1 cellular context compared by ENCODE assay signal in genomic region chr2:98608118-98608961, GRCh38.
TF ChIP-seq lines count a peak whose summit lies in the region.

Gene COA5 (minus strand): TSS chr2:98608512. CDS start chr2:98608405, 107 bp downstream.
A gene with protein sequence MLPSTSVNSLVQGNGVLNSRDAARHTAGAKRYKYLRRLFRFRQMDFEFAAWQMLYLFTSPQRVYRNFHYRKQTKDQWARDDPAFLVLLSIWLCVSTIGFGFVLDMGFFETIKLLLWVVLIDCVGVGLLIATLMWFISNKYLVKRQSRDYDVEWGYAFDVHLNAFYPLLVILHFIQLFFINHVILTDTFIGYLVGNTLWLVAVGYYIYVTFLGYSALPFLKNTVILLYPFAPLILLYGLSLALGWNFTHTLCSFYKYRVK (plus strand): TSS chr2:98608589. CDS start chr2:98609760, 1,171 bp downstream.

TF ChIP-seq in HepG2, 621 proteins besides CTCF, POLR2A, EP300 and RAD21 (continued from another document and continues in another):
- TF ChIP-seq, protein P1, sequence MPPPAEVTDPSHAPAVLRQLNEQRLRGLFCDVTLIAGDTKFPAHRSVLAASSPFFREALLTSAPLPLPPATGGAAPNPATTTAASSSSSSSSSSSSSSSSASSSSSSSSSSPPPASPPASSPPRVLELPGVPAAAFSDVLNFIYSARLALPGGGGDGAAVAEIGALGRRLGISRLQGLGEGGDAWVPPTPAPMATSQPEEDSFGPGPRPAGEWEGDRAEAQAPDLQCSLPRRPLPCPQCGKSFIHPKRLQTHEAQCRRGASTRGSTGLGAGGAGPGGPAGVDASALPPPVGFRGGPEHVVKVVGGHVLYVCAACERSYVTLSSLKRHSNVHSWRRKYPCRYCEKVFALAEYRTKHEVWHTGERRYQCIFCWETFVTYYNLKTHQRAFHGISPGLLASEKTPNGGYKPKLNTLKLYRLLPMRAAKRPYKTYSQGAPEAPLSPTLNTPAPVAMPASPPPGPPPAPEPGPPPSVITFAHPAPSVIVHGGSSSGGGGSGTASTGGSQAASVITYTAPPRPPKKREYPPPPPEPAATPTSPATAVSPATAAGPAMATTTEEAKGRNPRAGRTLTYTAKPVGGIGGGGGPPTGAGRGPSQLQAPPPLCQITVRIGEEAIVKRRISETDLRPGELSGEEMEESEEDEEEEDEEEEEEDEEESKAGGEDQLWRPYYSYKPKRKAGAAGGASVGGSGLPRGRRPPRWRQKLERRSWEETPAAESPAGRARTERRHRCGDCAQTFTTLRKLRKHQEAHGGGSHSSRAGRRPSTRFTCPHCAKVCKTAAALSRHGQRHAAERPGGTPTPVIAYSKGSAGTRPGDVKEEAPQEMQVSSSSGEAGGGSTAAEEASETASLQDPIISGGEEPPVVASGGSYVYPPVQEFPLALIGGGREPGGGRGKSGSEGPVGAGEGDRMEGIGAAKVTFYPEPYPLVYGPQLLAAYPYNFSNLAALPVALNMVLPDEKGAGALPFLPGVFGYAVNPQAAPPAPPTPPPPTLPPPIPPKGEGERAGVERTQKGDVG (CRISPR knock-in tag; IDR thresholded peaks at IDR 0.05; ENCODE audit: borderline replicate concordance), result peak; percentile 75
- 0 out of 2 replicates have a peak, but pooled peaks have one; percentile 20 for TF ChIP-seq FOXM1 (CRISPR knock-in tag; IDR thresholded peaks at IDR 0.05)
- TF ChIP-seq, protein P2, sequence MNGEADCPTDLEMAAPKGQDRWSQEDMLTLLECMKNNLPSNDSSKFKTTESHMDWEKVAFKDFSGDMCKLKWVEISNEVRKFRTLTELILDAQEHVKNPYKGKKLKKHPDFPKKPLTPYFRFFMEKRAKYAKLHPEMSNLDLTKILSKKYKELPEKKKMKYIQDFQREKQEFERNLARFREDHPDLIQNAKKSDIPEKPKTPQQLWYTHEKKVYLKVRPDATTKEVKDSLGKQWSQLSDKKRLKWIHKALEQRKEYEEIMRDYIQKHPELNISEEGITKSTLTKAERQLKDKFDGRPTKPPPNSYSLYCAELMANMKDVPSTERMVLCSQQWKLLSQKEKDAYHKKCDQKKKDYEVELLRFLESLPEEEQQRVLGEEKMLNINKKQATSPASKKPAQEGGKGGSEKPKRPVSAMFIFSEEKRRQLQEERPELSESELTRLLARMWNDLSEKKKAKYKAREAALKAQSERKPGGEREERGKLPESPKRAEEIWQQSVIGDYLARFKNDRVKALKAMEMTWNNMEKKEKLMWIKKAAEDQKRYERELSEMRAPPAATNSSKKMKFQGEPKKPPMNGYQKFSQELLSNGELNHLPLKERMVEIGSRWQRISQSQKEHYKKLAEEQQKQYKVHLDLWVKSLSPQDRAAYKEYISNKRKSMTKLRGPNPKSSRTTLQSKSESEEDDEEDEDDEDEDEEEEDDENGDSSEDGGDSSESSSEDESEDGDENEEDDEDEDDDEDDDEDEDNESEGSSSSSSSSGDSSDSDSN (CRISPR knock-in tag; IDR thresholded peaks at IDR 0.05), result peak; percentile 99
- TF ChIP-seq, protein P3, sequence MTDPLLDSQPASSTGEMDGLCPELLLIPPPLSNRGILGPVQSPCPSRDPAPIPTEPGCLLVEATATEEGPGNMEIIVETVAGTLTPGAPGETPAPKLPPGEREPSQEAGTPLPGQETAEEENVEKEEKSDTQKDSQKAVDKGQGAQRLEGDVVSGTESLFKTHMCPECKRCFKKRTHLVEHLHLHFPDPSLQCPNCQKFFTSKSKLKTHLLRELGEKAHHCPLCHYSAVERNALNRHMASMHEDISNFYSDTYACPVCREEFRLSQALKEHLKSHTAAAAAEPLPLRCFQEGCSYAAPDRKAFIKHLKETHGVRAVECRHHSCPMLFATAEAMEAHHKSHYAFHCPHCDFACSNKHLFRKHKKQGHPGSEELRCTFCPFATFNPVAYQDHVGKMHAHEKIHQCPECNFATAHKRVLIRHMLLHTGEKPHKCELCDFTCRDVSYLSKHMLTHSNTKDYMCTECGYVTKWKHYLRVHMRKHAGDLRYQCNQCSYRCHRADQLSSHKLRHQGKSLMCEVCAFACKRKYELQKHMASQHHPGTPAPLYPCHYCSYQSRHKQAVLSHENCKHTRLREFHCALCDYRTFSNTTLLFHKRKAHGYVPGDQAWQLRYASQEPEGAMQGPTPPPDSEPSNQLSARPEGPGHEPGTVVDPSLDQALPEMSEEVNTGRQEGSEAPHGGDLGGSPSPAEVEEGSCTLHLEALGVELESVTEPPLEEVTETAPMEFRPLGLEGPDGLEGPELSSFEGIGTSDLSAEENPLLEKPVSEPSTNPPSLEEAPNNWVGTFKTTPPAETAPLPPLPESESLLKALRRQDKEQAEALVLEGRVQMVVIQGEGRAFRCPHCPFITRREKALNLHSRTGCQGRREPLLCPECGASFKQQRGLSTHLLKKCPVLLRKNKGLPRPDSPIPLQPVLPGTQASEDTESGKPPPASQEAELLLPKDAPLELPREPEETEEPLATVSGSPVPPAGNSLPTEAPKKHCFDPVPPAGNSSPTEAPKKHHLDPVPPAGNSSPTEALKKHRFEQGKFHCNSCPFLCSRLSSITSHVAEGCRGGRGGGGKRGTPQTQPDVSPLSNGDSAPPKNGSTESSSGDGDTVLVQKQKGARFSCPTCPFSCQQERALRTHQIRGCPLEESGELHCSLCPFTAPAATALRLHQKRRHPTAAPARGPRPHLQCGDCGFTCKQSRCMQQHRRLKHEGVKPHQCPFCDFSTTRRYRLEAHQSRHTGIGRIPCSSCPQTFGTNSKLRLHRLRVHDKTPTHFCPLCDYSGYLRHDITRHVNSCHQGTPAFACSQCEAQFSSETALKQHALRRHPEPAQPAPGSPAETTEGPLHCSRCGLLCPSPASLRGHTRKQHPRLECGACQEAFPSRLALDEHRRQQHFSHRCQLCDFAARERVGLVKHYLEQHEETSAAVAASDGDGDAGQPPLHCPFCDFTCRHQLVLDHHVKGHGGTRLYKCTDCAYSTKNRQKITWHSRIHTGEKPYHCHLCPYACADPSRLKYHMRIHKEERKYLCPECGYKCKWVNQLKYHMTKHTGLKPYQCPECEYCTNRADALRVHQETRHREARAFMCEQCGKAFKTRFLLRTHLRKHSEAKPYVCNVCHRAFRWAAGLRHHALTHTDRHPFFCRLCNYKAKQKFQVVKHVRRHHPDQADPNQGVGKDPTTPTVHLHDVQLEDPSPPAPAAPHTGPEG (CRISPR knock-in tag; IDR thresholded peaks at IDR 0.05), result 0 out of 2 replicates have a peak, but pooled peaks have one; percentile 24
- TF ChIP-seq LCORL (IDR thresholded peaks at IDR 0.05), result no peak
- peak; percentile 80 for TF ChIP-seq LCORL (CRISPR knock-in tag; IDR thresholded peaks at IDR 0.05)
- TF ChIP-seq NR3C1 (CRISPR knock-in tag; IDR thresholded peaks at IDR 0.05), result 0 out of 2 replicates have a peak, but pooled peaks have one; percentile 77
- TF ChIP-seq ZNF441 (CRISPR knock-in tag; IDR thresholded peaks at IDR 0.05; ENCODE audit: borderline replicate concordance), result no peak; the same call in 1 of the 2 replicates
- peak; percentile 49; the same call in 1 of the 2 replicates for TF ChIP-seq MED13 (CRISPR knock-in tag; IDR thresholded peaks at IDR 0.05)
- TF ChIP-seq ZFX (CRISPR knock-in tag; IDR thresholded peaks at IDR 0.05; ENCODE audit: low read depth), result peak; percentile 100
- no peak for TF ChIP-seq PCBP2 (optimal IDR thresholded peaks at IDR 0.05; ENCODE audit: low read depth, low read length, poor library complexity, severe bottlenecking)
- 0 out of 2 replicates have a peak, but pooled peaks have one; percentile 64 for TF ChIP-seq ZNF414 (CRISPR knock-in tag; IDR thresholded peaks at IDR 0.05)
- no peak for TF ChIP-seq MAFG (CRISPR knock-in tag; IDR thresholded peaks at IDR 0.05)
- peak; percentile 96; the same call in 1 of the 2 replicates for TF ChIP-seq ZNF616 (CRISPR knock-in tag; IDR thresholded peaks at IDR 0.05; ENCODE audit: low read depth)
- peak; percentile 88 for TF ChIP-seq AGO2 (optimal IDR thresholded peaks at IDR 0.05; ENCODE audit: low read depth, low read length)
- TF ChIP-seq NFRKB (IDR thresholded peaks at IDR 0.05), result no peak
- TF ChIP-seq MXI1 (IDR thresholded peaks at IDR 0.05; ENCODE audit: borderline replicate concordance, low read depth, low read length), result peak; percentile 81; the same call in 1 of the 3 replicates
- TF ChIP-seq GRHL1 (CRISPR knock-in tag; conservative IDR thresholded peaks at IDR 0.05), result no peak
- TF ChIP-seq ZNF772 (CRISPR knock-in tag; IDR thresholded peaks at IDR 0.05), result no peak; the same call in none of the 2 replicates
- peak; percentile 69; the same call in 1 of the 2 replicates for TF ChIP-seq POLR2AphosphoS2 (IDR thresholded peaks at IDR 0.05; ENCODE audit: low read depth, low read length)
- peak; percentile 87; the same call in 1 of the 2 replicates for TF ChIP-seq ZSCAN12 (CRISPR knock-in tag; IDR thresholded peaks at IDR 0.05)
- TF ChIP-seq CREBL2 (CRISPR knock-in tag; IDR thresholded peaks at IDR 0.05; ENCODE audit: borderline replicate concordance), result peak; percentile 96
- TF ChIP-seq, protein P4, sequence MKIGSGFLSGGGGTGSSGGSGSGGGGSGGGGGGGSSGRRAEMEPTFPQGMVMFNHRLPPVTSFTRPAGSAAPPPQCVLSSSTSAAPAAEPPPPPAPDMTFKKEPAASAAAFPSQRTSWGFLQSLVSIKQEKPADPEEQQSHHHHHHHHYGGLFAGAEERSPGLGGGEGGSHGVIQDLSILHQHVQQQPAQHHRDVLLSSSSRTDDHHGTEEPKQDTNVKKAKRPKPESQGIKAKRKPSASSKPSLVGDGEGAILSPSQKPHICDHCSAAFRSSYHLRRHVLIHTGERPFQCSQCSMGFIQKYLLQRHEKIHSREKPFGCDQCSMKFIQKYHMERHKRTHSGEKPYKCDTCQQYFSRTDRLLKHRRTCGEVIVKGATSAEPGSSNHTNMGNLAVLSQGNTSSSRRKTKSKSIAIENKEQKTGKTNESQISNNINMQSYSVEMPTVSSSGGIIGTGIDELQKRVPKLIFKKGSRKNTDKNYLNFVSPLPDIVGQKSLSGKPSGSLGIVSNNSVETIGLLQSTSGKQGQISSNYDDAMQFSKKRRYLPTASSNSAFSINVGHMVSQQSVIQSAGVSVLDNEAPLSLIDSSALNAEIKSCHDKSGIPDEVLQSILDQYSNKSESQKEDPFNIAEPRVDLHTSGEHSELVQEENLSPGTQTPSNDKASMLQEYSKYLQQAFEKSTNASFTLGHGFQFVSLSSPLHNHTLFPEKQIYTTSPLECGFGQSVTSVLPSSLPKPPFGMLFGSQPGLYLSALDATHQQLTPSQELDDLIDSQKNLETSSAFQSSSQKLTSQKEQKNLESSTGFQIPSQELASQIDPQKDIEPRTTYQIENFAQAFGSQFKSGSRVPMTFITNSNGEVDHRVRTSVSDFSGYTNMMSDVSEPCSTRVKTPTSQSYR (CRISPR knock-in tag; IDR thresholded peaks at IDR 0.05; ENCODE audit: borderline replicate concordance), result no peak; the same call in 1 of the 2 replicates
- TF ChIP-seq KLF13 (CRISPR knock-in tag; IDR thresholded peaks at IDR 0.05), result 0 out of 2 replicates have a peak, but pooled peaks have one; percentile 47
- TF ChIP-seq HNRNPL (IDR thresholded peaks at IDR 0.05; ENCODE audit: low read depth, low read length), result 0 out of 2 replicates have a peak, but pooled peaks have one; percentile 36
- TF ChIP-seq ZNF335 (CRISPR knock-in tag; IDR thresholded peaks at IDR 0.05), result peak; percentile 79; the same call in 1 of the 2 replicates
- TF ChIP-seq, protein P5, sequence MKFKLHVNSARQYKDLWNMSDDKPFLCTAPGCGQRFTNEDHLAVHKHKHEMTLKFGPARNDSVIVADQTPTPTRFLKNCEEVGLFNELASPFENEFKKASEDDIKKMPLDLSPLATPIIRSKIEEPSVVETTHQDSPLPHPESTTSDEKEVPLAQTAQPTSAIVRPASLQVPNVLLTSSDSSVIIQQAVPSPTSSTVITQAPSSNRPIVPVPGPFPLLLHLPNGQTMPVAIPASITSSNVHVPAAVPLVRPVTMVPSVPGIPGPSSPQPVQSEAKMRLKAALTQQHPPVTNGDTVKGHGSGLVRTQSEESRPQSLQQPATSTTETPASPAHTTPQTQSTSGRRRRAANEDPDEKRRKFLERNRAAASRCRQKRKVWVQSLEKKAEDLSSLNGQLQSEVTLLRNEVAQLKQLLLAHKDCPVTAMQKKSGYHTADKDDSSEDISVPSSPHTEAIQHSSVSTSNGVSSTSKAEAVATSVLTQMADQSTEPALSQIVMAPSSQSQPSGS (CRISPR knock-in tag; IDR thresholded peaks at IDR 0.05), result peak; percentile 75
- TF ChIP-seq, protein P6, sequence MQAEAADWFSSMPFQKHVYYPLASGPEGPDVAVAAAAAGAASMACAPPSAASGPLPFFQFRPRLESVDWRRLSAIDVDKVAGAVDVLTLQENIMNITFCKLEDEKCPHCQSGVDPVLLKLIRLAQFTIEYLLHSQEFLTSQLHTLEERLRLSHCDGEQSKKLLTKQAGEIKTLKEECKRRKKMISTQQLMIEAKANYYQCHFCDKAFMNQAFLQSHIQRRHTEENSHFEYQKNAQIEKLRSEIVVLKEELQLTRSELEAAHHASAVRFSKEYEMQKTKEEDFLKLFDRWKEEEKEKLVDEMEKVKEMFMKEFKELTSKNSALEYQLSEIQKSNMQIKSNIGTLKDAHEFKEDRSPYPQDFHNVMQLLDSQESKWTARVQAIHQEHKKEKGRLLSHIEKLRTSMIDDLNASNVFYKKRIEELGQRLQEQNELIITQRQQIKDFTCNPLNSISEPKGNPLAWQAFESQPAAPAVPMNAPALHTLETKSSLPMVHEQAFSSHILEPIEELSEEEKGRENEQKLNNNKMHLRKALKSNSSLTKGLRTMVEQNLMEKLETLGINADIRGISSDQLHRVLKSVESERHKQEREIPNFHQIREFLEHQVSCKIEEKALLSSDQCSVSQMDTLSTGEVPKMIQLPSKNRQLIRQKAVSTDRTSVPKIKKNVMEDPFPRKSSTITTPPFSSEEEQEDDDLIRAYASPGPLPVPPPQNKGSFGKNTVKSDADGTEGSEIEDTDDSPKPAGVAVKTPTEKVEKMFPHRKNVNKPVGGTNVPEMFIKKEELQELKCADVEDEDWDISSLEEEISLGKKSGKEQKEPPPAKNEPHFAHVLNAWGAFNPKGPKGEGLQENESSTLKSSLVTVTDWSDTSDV (CRISPR knock-in tag; IDR thresholded peaks at IDR 0.05), result peak; percentile 99
- peak; percentile 85 for TF ChIP-seq EED (CRISPR knock-in tag; IDR thresholded peaks at IDR 0.05)
- TF ChIP-seq ZNF382 (CRISPR knock-in tag; IDR thresholded peaks at IDR 0.05; ENCODE audit: borderline replicate concordance), result no peak
- peak; percentile 90 for TF ChIP-seq RXRA (CRISPR knock-in tag; IDR thresholded peaks at IDR 0.05)
